8 cellular contexts compared by ENCODE assay signal in the genomic region with DNA sequence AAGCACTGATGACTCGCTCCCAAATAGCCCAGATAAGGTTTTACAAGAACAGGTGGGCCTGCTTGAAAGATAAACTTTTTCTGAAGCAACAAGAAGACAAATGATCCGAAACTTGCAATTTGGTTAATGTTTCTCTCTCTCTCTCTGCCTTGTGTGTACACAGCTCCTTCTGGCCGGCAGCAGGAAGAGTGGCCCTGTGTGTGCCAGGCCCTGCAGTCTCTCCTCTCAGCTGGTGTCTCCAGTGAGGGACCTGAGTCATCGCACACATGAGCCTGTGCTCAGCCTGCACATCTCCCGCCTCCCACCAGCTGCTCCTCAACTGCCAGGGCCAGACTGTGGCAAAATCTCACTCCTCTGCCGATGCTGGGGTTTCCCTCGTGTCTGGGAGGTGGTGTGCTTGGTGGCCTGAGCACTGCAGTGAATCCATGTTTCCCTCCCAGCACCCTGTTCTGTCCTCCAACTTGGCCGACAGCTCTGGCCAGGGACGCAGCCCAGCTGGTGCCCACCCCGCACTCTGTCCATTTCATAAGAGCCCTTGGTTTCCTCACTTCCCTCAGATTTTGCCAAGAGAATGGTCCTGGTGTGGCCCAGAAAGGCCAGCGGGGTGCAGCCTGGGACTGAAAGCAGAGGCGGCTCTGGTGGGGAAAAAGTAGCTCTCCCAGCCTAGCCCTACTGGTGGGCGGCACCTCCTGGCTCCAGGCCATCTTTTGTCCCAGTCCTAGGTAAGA. TPM values are rescaled to one million over a fixed set of nuclear protein-coding genes. Genes with fewer than 3 reads are reported as not detected.
DNase-seq lines count a peak whose midpoint lies in the region; ATAC-seq, FAIRE-seq and TF ChIP-seq lines count a peak whose summit lies in the region.

No MANE protein-coding gene starts in this region.

- H2BK15ac ChIP-seq in H1 (ENCODE audit: low read length): peak overlapping the region; percentile 81; the same call in 1 of the 2 replicates

- H3K4me3 ChIP-seq in H1 (ENCODE audit: extremely low read depth in 1 of 4, insufficient read depth in 2 of 4, low read depth in 3 of 4, low read length in 4 of 4): no peak overlapping the region
- H3K4me3 ChIP-seq in OCI-LY7 (ENCODE audit: low read depth, low read length, poor library complexity, severe bottlenecking): no peak overlapping the region

- no peak overlapping the region for H3K4me3 Mint-ChIP-seq in activated naive CD8-positive, alpha-beta T cell treated with anti-CD3 and anti-CD28 coated beads, Interleukin-2, amount 50 U/mL, for 24 hours
- no peak overlapping the region for H3K4me3 Mint-ChIP-seq in activated naive CD8-positive, alpha-beta T cell treated with anti-CD3 and anti-CD28 coated beads for 36 hours
- peak overlapping the region; percentile 68 for H3K4me3 Mint-ChIP-seq in progenitor cell of endocrine pancreas (ENCODE audit: low read depth)

- H2AFZ ChIP-seq in H1 (ENCODE audit: low read length) (peak overlapping the region; percentile 83), OCI-LY7 (ENCODE audit: low read length) (no peak overlapping the region)

- peak overlapping the region; percentile 45; the same call in 1 of the 2 replicates for H4K8ac ChIP-seq in H1 (ENCODE audit: extremely low read depth, insufficient read depth, low read length)

- no peak overlapping the region for H3K4me2 ChIP-seq in H1 (ENCODE audit: insufficient read depth in 1 of 2, low read depth in 2 of 2, low read length in 2 of 2)
- H3K4me2 ChIP-seq in OCI-LY7 (ENCODE audit: low read length): no peak overlapping the region

- H2AK5ac ChIP-seq in H1 (ENCODE audit: low read depth, low read length): no peak overlapping the region

- H2BK120ac ChIP-seq in H1 (replicated peaks; ENCODE audit: low read depth, low read length): no peak overlapping the region

- no peak for TF ChIP-seq CTCF in H1 (IDR thresholded peaks at IDR 0.05; ENCODE audit: control extremely low read depth in 1 of 3, insufficient read depth in 1 of 3, low read depth in 1 of 3, low read length in 3 of 3)
- TF ChIP-seq CTCF in progenitor cell of endocrine pancreas (IDR thresholded peaks at IDR 0.05; ENCODE audit: unreplicated experiment): no peak
- no peak for TF ChIP-seq CTCF in GM10248 (IDR thresholded peaks at IDR 0.05; ENCODE audit: control extremely low read depth, extremely low read depth, low read depth, missing control alignments)
- TF ChIP-seq CTCF in OCI-LY7 (conservative IDR thresholded peaks at IDR 0.05; ENCODE audit: low read length): no peak

- intact Hi-C loops in OCI-LY7 (cut with micrococcal nuclease; ENCODE audit: unreplicated experiment): no loop called here

- peaks cover 59% of the 10 kb centered on the region for H3K27me3 Mint-ChIP-seq in activated naive CD8-positive, alpha-beta T cell treated with anti-CD3 and anti-CD28 coated beads, Interleukin-2, amount 50 U/mL, for 24 hours
- peaks cover 72% of the 10 kb centered on the region for H3K27me3 Mint-ChIP-seq in activated naive CD8-positive, alpha-beta T cell treated with anti-CD3 and anti-CD28 coated beads for 36 hours
- H3K27me3 Mint-ChIP-seq in progenitor cell of endocrine pancreas: no peaks in the 10 kb centered on the region

- FAIRE-seq in H1 (lab: Jason Lieb, UNC): no peak

- no peaks in the 10 kb centered on the region for H4K20me1 ChIP-seq in H1 (replicated peaks in 1 of 2; ENCODE audit: control insufficient read depth in 1 of 2, insufficient read depth in 2 of 2, low read length in 2 of 2)
- no peaks in the 10 kb centered on the region for H4K20me1 ChIP-seq in OCI-LY7 (ENCODE audit: insufficient read depth, low read length)

- H3K14ac ChIP-seq in H1 (ENCODE audit: insufficient read length): peak overlapping the region; percentile 14

- peaks cover 39% of the 10 kb centered on the region for H3K4me1 Mint-ChIP-seq in activated naive CD8-positive, alpha-beta T cell treated with anti-CD3 and anti-CD28 coated beads, Interleukin-2, amount 50 U/mL, for 24 hours
- peaks cover 33% of the 10 kb centered on the region for H3K4me1 Mint-ChIP-seq in activated naive CD8-positive, alpha-beta T cell treated with anti-CD3 and anti-CD28 coated beads for 36 hours
- H3K4me1 Mint-ChIP-seq in progenitor cell of endocrine pancreas (ENCODE audit: low read depth): peaks cover 81% of the 10 kb centered on the region

- POLR2A ChIA-PET in H1 (lab: Charles Lee; ENCODE audit: partially characterized antibody): interaction anchor here (1.1 kb wide), 1 partner anchor 99 kb away, joined by 3 read pairs; a partner anchor contains a TSS
- POLR2A ChIA-PET in GM10248 (lab: Yijun Ruan, JAX): no interaction called here
- POLR2A ChIA-PET in OCI-LY7 (lab: Charles Lee): no interaction called here

- H3K9ac ChIP-seq in H1 (replicated peaks in 1 of 4; ENCODE audit: extremely low read depth in 1 of 4, low read depth in 3 of 4, low read length in 3 of 4): no peak overlapping the region

- H3K9me3 Mint-ChIP-seq in activated naive CD8-positive, alpha-beta T cell treated with anti-CD3 and anti-CD28 coated beads, Interleukin-2, amount 50 U/mL, for 24 hours: no peaks in the 10 kb centered on the region
- no peaks in the 10 kb centered on the region for H3K9me3 Mint-ChIP-seq in activated naive CD8-positive, alpha-beta T cell treated with anti-CD3 and anti-CD28 coated beads for 36 hours
- H3K9me3 Mint-ChIP-seq in progenitor cell of endocrine pancreas (ENCODE audit: low read depth): peaks cover 5% of the 10 kb centered on the region

- peak; percentile 18 to 20 for TF ChIP-seq RAD21 in H1 (IDR thresholded peaks at IDR 0.05 in 1 of 2, conservative IDR thresholded peaks at IDR 0.05 in 1 of 2; ENCODE audit: low read depth in 2 of 2, low read length in 2 of 2)

- H3K4ac ChIP-seq in H1 (replicated peaks; ENCODE audit: insufficient read length, low read depth, low read length): no peak overlapping the region

- peaks cover 0 to 2% (median 0%) of the 10 kb centered on the region in 4 experiments; a peak in 2 of 7 replicates for H3K27me3 ChIP-seq in H1 (replicated peaks in 1 of 4; ENCODE audit: control insufficient read depth in 3 of 4, extremely low read depth in 1 of 4, insufficient read depth in 3 of 4, low read length in 3 of 4)

- H3K18ac ChIP-seq in H1 (ENCODE audit: extremely low read depth, low read length): peak overlapping the region; percentile 2; the same call in 1 of the 2 replicates

- CTCF ChIA-PET in H1 (lab: Charles Lee; ENCODE audit: partially characterized antibody): interaction anchor here (1.0 to 5.6 kb wide), 4 partner anchors 10 to 1489 kb away, joined by 3 to 39 read pairs (median 6); no protein-coding TSS in a partner anchor
- CTCF ChIA-PET in GM10248 (lab: Yijun Ruan, JAX): interaction anchor here (2.1 to 9.3 kb wide), 2 partner anchors 11 to 729 kb away, joined by 5 to 87 read pairs; no protein-coding TSS in a partner anchor
- CTCF ChIA-PET in OCI-LY7 (lab: Charles Lee; ENCODE audit: unreplicated experiment): interaction anchor here (1.0 kb wide), 1 partner anchor 10 kb away, joined by 3 read pairs; no protein-coding TSS in a partner anchor

- H2BK12ac ChIP-seq in H1 (ENCODE audit: low read depth, low read length): peak overlapping the region; percentile 68

- H4K91ac ChIP-seq in H1 (replicated peaks; ENCODE audit: insufficient read length, low read length): peak overlapping the region; percentile 86

- no peak overlapping the region for H3K23ac ChIP-seq in H1 (ENCODE audit: insufficient read length)

- H3K79me2 ChIP-seq in H1 (ENCODE audit: control insufficient read depth in 1 of 2, insufficient read depth in 2 of 2, low read length in 2 of 2): no peaks in the 10 kb centered on the region
- H3K79me2 ChIP-seq in OCI-LY7 (ENCODE audit: insufficient read depth, low read depth, low read length): no peaks in the 10 kb centered on the region

- no peak overlapping the region for H4K5ac ChIP-seq in H1 (ENCODE audit: insufficient read length, low read depth, low read length)

- DNase-seq in activated naive CD8-positive, alpha-beta T cell treated with anti-CD3 and anti-CD28 coated beads, Interleukin-2, amount 50 U/mL, for 24 hours: peak; percentile 18
- no peak for DNase-seq in activated naive CD8-positive, alpha-beta T cell treated with anti-CD3 and anti-CD28 coated beads for 36 hours
- peak; percentile 18 for DNase-seq in NCI-H1694 treated with DMSO at 0.1 percent for 48 hours (lab: John Stamatoyannopoulos, UW)
- peak in 1 of 2 experiments; percentile 44 for DNase-seq in H1 (ENCODE audit: low read depth in 1 of 2, low spot score in 2 of 2)
- DNase-seq in progenitor cell of endocrine pancreas (ENCODE audit: low spot score, unreplicated experiment): peak; percentile 43
- DNase-seq in DMS114 treated with DMSO at 0.1 percent for 48 hours (lab: John Stamatoyannopoulos, UW; ENCODE audit: unreplicated experiment): no peak
- DNase-seq in GM10248 (ENCODE audit: extremely low spot score): no peak
- no peak for DNase-seq in OCI-LY7 (ENCODE audit: low spot score)

- H3K23me2 ChIP-seq in H1 (ENCODE audit: low read depth, low read length): no peaks in the 10 kb centered on the region

- WGBS in H1 (ENCODE audit: extremely low coverage in 1 of 2, insufficient coverage in 1 of 2, insufficient read length in 1 of 2, insufficient replicate concordance in 2 of 2, low coverage in 1 of 2, low lambda C conversion rate in 2 of 2, missing lambda C conversion rate in 1 of 2), 2 experiments: 82% methylated on average over 10 of the region's 13 CpGs; no CpG with 5 or more reads in 1 of the 2 experiments

- H3K36me3 ChIP-seq in H1 (ENCODE audit: control insufficient read depth in 2 of 4, insufficient read depth in 4 of 4, low read length in 3 of 4) (no peaks in the 10 kb centered on the region), OCI-LY7 (ENCODE audit: insufficient read depth, low read length) (no peaks in the 10 kb centered on the region)

- H3K9me3 ChIP-seq in H1 (ENCODE audit: insufficient read depth in 2 of 2, low read depth in 1 of 2, low read length in 1 of 2) (no peaks in the 10 kb centered on the region), OCI-LY7 (ENCODE audit: low read length) (no peaks in the 10 kb centered on the region)

- no peaks in the 10 kb centered on the region for H3K36me3 Mint-ChIP-seq in activated naive CD8-positive, alpha-beta T cell treated with anti-CD3 and anti-CD28 coated beads, Interleukin-2, amount 50 U/mL, for 24 hours (ENCODE audit: low read depth)
- no peaks in the 10 kb centered on the region for H3K36me3 Mint-ChIP-seq in activated naive CD8-positive, alpha-beta T cell treated with anti-CD3 and anti-CD28 coated beads for 36 hours
- H3K36me3 Mint-ChIP-seq in progenitor cell of endocrine pancreas (ENCODE audit: insufficient read depth): peaks cover 6% of the 10 kb centered on the region

- no peak for TF ChIP-seq POLR2A in H1 (IDR thresholded peaks at IDR 0.05; ENCODE audit: control extremely low read depth in 1 of 2, low read depth in 2 of 2, low read length in 2 of 2)

- BruUV-seq in OCI-LY7 (replicated peaks; lab: Mats Ljungman, UMichigan): no TSS peak

- peak; percentile 63 for ATAC-seq in activated naive CD8-positive, alpha-beta T cell treated with anti-CD3 and anti-CD28 coated beads, Interleukin-2, amount 50 U/mL, for 24 hours

- H3K4me1 ChIP-seq in H1 (replicated peaks in 1 of 4; ENCODE audit: control insufficient read depth in 3 of 4, insufficient read depth in 4 of 4, low read length in 3 of 4) (peaks cover 0 to 10% (median 2%) of the 10 kb centered on the region in 4 experiments; a peak in 4 of 7 replicates), OCI-LY7 (ENCODE audit: insufficient read depth, low read length, poor library complexity, severe bottlenecking) (peaks cover 13% of the 10 kb centered on the region)

- no peak overlapping the region for H3K27ac Mint-ChIP-seq in activated naive CD8-positive, alpha-beta T cell treated with anti-CD3 and anti-CD28 coated beads, Interleukin-2, amount 50 U/mL, for 24 hours
- H3K27ac Mint-ChIP-seq in activated naive CD8-positive, alpha-beta T cell treated with anti-CD3 and anti-CD28 coated beads for 36 hours: no peak overlapping the region
- H3K27ac Mint-ChIP-seq in progenitor cell of endocrine pancreas: peak overlapping the region; percentile 99

- no peak for TF ChIP-seq EP300 in H1 (IDR thresholded peaks at IDR 0.05; ENCODE audit: borderline replicate concordance in 1 of 2, low read depth in 2 of 2, low read length in 2 of 2)

- H3K56ac ChIP-seq in H1 (replicated peaks; ENCODE audit: insufficient read length, low read depth, low read length): no peak overlapping the region

- 0 out of 2 replicates have a peak overlapping the region, but pooled peaks have one; percentile 90 for H2BK20ac ChIP-seq in H1 (ENCODE audit: low read length)

- H3K9me2 ChIP-seq in OCI-LY7 (ENCODE audit: insufficient read depth, low read length): no peaks in the 10 kb centered on the region

- no peaks in the 10 kb centered on the region for H3K79me1 ChIP-seq in H1 (ENCODE audit: low read depth, low read length)

- peak overlapping the region; percentile 83 for H2BK5ac ChIP-seq in H1 (ENCODE audit: low read depth, low read length)

- H3K27ac ChIP-seq in H1 (ENCODE audit: low read depth, low read length): no peak overlapping the region
- H3K27ac ChIP-seq in OCI-LY7 (ENCODE audit: low read depth, low read length, poor library complexity, severe bottlenecking): no peak overlapping the region

RNA-seq across cellular contexts. Expression of a gene that starts 49.4 kb away (rescaled TPM):
- total RNA-seq in activated naive CD8-positive, alpha-beta T cell treated with anti-CD3 and anti-CD28 coated beads for 36 hours: 10 to 100 TPM; 24.0 to 26.2 TPM
- 11.2 and 12.2 TPM in 2 replicates for total RNA-seq in H1 (2021; fragmentation: NEBNext Ultra II Directional; extraction: Animal tissue kit (Norgen Biotek cat#: 25700))
- polyA plus RNA-seq in H1 (2011; rRNA removed): 25.6 and 27.3 TPM in 2 replicates
- 29.5 TPM for polyA plus RNA-seq in H1 (2011; cell fraction: cytosol; rRNA removed)
- 41.8 TPM for polyA plus RNA-seq in H1 (2011; cell fraction: nucleus; rRNA removed)
- polyA plus RNA-seq in H1 (2012, experiment 1 of 2): 13.9 to 19.1 TPM (median 15.5 TPM) in 4 replicates
- 4.3 TPM for polyA plus RNA-seq in H1 (2012, experiment 2 of 2)
- 10.4 TPM for polyA plus RNA-seq in H1 (2013, experiment 1 of 2)
- 10.1 TPM for polyA plus RNA-seq in H1 (2013, experiment 2 of 2)
- polyA minus RNA-seq in H1 (2011; rRNA and poly(A)+ RNA removed): 12.0 and 13.1 TPM in 2 replicates
- 5.2 TPM for polyA minus RNA-seq in H1 (2011; cell fraction: cytosol; rRNA and poly(A)+ RNA removed)
- polyA minus RNA-seq in H1 (2011; cell fraction: nucleus; rRNA and poly(A)+ RNA removed): 14.8 TPM
- total RNA-seq in progenitor cell of endocrine pancreas: 30.3 and 33.4 TPM in 2 replicates
- 16.5 and 23.2 TPM in 2 replicates for total RNA-seq in OCI-LY7 (2014; rRNA removed; shearing (Covaris generic))
- 35.3 and 42.3 TPM in 2 replicates for total RNA-seq in OCI-LY7 (2022)

RNA-seq across cellular contexts. Expression of a gene that starts 49.5 kb away (rescaled TPM):
- 1 to 10 TPM; 2.0 TPM for total RNA-seq in activated naive CD8-positive, alpha-beta T cell treated with anti-CD3 and anti-CD28 coated beads for 36 hours
- total RNA-seq in H1 (2021; fragmentation: NEBNext Ultra II Directional; extraction: Animal tissue kit (Norgen Biotek cat#: 25700)): 1.6 and 1.8 TPM in 2 replicates
- 0.48 and 0.74 TPM in 2 replicates for polyA plus RNA-seq in H1 (2011; rRNA removed)
- polyA plus RNA-seq in H1 (2011; cell fraction: cytosol; rRNA removed): 1.9 TPM
- polyA plus RNA-seq in H1 (2011; cell fraction: nucleus; rRNA removed): 0.84 TPM
- 0.64 to 1.9 TPM (median 1.0 TPM) in 4 replicates for polyA plus RNA-seq in H1 (2012, experiment 1 of 2)
- polyA plus RNA-seq in H1 (2012, experiment 2 of 2): 0.08 TPM
- polyA plus RNA-seq in H1 (2013, experiment 1 of 2): 3.5 TPM
- polyA plus RNA-seq in H1 (2013, experiment 2 of 2): 3.1 TPM
- polyA minus RNA-seq in H1 (2011; rRNA and poly(A)+ RNA removed): 0.38 and 0.71 TPM in 2 replicates
- polyA minus RNA-seq in H1 (2011; cell fraction: cytosol; rRNA and poly(A)+ RNA removed): 0.73 TPM
- 2.4 TPM for polyA minus RNA-seq in H1 (2011; cell fraction: nucleus; rRNA and poly(A)+ RNA removed)
- total RNA-seq in progenitor cell of endocrine pancreas: 1.6 and 1.8 TPM in 2 replicates
- total RNA-seq in OCI-LY7 (2014; rRNA removed; shearing (Covaris generic)): 7.7 and 10.9 TPM in 2 replicates
- 6.4 and 7.5 TPM in 2 replicates for total RNA-seq in OCI-LY7 (2022)

Comparison
In these comparisons a context has a peak if more than half of its experiments do, and no peak if none do; other contexts are left out.
1. DNase-seq: peak in activated naive CD8-positive, alpha-beta T cell treated with anti-CD3 and anti-CD28 coated beads, Interleukin-2, amount 50 U/mL, for 24 hours (single experiment), NCI-H1694 treated with DMSO at 0.1 percent for 48 hours (single experiment) and progenitor cell of endocrine pancreas (single experiment); none in activated naive CD8-positive, alpha-beta T cell treated with anti-CD3 and anti-CD28 coated beads for 36 hours (single experiment), DMS114 treated with DMSO at 0.1 percent for 48 hours (single experiment), GM10248 (single experiment) and OCI-LY7 (single experiment).